Comparison of ENCODE assay signal across 8 cellular contexts in genomic region chr1:36385410-36386261, GRCh38. TPM values are rescaled to one million over a fixed set of nuclear protein-coding genes. Genes with fewer than 3 reads are reported as not detected.
DNase-seq lines count a peak whose midpoint lies in the region; ATAC-seq lines count a peak whose summit lies in the region.

A gene with protein sequence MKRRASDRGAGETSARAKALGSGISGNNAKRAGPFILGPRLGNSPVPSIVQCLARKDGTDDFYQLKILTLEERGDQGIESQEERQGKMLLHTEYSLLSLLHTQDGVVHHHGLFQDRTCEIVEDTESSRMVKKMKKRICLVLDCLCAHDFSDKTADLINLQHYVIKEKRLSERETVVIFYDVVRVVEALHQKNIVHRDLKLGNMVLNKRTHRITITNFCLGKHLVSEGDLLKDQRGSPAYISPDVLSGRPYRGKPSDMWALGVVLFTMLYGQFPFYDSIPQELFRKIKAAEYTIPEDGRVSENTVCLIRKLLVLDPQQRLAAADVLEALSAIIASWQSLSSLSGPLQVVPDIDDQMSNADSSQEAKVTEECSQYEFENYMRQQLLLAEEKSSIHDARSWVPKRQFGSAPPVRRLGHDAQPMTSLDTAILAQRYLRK (minus strand): TSS chr1:36385924. CDS start chr1:36361332, 24,592 bp downstream.

- H3K36me3 Mint-ChIP-seq in naive B cell, result no peaks in the 10 kb centered on the region
- peaks cover 21% of the 10 kb centered on the region for H3K36me3 Mint-ChIP-seq in stimulated activated memory B cell treated with anti-CD40 and anti-IgM and Interleukin-4, amounts not matched to agents 10 μg/mL and 1 μg/mL and 100 μg/mL, for 72 hours

- peaks cover 50% of the 10 kb centered on the region for H3K79me2 ChIP-seq in GM23248 (ENCODE audit: insufficient read depth)

- H3K27me3 ChIP-seq in GM23248 (replicated peaks; ENCODE audit: insufficient read depth), result no peaks in the 10 kb centered on the region

- H4K20me1 ChIP-seq in GM23248 (ENCODE audit: insufficient read depth), result no peaks in the 10 kb centered on the region

- H3K9ac ChIP-seq in GM23248, result peak within 1 kb of the TSS; percentile 99

- H3F3A ChIP-seq in GM23248 (ENCODE audit: insufficient read depth), result peaks cover 44% of the 10 kb centered on the region

- peak within 1 kb of the TSS; percentile 100 for H3K4me2 ChIP-seq in GM23248 (ENCODE audit: unreplicated experiment)

- peak within 1 kb of the TSS; percentile 95 to 100 (median 100) for H3K27ac Mint-ChIP-seq in naive B cell
- H3K27ac Mint-ChIP-seq in stimulated activated memory B cell treated with anti-CD40 and anti-IgM and Interleukin-4, amounts not matched to agents 10 μg/mL and 1 μg/mL and 100 μg/mL, for 72 hours, result peak within 1 kb of the TSS; percentile 92

- ATAC-seq in naive B cell (ENCODE audit: low read depth in 2 of 2), result peak; percentile 84 to 87
- peak; percentile 97 for ATAC-seq in stimulated activated memory B cell treated with anti-CD40 and anti-IgM and Interleukin-4, amounts not matched to agents 10 μg/mL and 1 μg/mL and 100 μg/mL, for 72 hours

- peaks cover 26% of the 10 kb centered on the region for H3K4me1 ChIP-seq in GM23248 (ENCODE audit: insufficient read depth)

- no peaks in the 10 kb centered on the region for H3K27me3 Mint-ChIP-seq in naive B cell
- no peaks in the 10 kb centered on the region for H3K27me3 Mint-ChIP-seq in stimulated activated memory B cell treated with anti-CD40 and anti-IgM and Interleukin-4, amounts not matched to agents 10 μg/mL and 1 μg/mL and 100 μg/mL, for 72 hours

- peaks cover 69 to 90% (median 79%) of the 10 kb centered on the region in 3 donors for H3K4me1 Mint-ChIP-seq in naive B cell
- peaks cover 78% of the 10 kb centered on the region for H3K4me1 Mint-ChIP-seq in stimulated activated memory B cell treated with anti-CD40 and anti-IgM and Interleukin-4, amounts not matched to agents 10 μg/mL and 1 μg/mL and 100 μg/mL, for 72 hours

- peak within 1 kb of the TSS; percentile 63 for H2AFZ ChIP-seq in GM23248

- H3K4me3 ChIP-seq in GM23248, result peak within 1 kb of the TSS; percentile 90

- in situ Hi-C loops in GM23248 (cut with MboI), result no loop called here

- no peaks in the 10 kb centered on the region for H3K9me3 Mint-ChIP-seq in naive B cell
- no peaks in the 10 kb centered on the region for H3K9me3 Mint-ChIP-seq in stimulated activated memory B cell treated with anti-CD40 and anti-IgM and Interleukin-4, amounts not matched to agents 10 μg/mL and 1 μg/mL and 100 μg/mL, for 72 hours

- H3K9me2 ChIP-seq in GM23248 (ENCODE audit: insufficient read depth), result no peaks in the 10 kb centered on the region

- H3K36me3 ChIP-seq in GM23248 (ENCODE audit: low read depth), result no peaks in the 10 kb centered on the region

- 1 to 3% methylated on average over 35 to 80 of the region's 82 CpGs for WGBS in GM23248 (ENCODE audit: low coverage in 1 of 2, low lambda C conversion rate in 2 of 2, missing lambda C conversion rate in 2 of 2), 2 experiments

- no peaks in the 10 kb centered on the region for H3K9me3 ChIP-seq in GM23248 (ENCODE audit: low read depth)

- DNase-seq in DMS79 (lab: John Stamatoyannopoulos, UW) (peak; percentile 99), GM23248 (peak; percentile 99), Kasumi-1 (lab: John Stamatoyannopoulos, UW) (peak; percentile 98 to 99), RPMI8226 (peak; percentile 100), fibroblast of gingiva (ENCODE audit: low read depth) (peak; percentile 99), naive B cell (peak; percentile 95)
- peak; percentile 96 to 98 for DNase-seq in activated T-helper 1 cell treated with anti-CD3 and anti-CD28 coated beads, Interleukin-2, amount 50 U/mL, for 16 hours (ENCODE audit: low read depth in 1 of 2, low spot score in 1 of 2)

- H3K4me3 Mint-ChIP-seq in naive B cell, result peak within 1 kb of the TSS; percentile 89 to 99 (median 95)
- peak within 1 kb of the TSS; percentile 78 for H3K4me3 Mint-ChIP-seq in stimulated activated memory B cell treated with anti-CD40 and anti-IgM and Interleukin-4, amounts not matched to agents 10 μg/mL and 1 μg/mL and 100 μg/mL, for 72 hours

- peak within 1 kb of the TSS; percentile 100 for H3K27ac ChIP-seq in GM23248

RNA-seq across cellular contexts. Expression of the gene that starts here (rescaled TPM):
- total RNA-seq in GM23248 (2014; rRNA removed; shearing (Covaris generic)), result 11.1 and 16.4 TPM in 2 replicates
- 15.3 and 16.2 TPM in 2 replicates for polyA plus RNA-seq in GM23248 (2016; fragmentation: Nextera tagmentation; extraction: Ambion mirVana)
- 100 to 1,000 TPM in 1 of 6 donors, 10 to 100 TPM in 5; 62.3 to 105 (median 73.3) TPM for polyA plus RNA-seq in naive B cell (ENCODE audit: low read depth in 6 of 6)

Comparison
In these comparisons a context has a peak if more than half of its experiments do, and no peak if none do; other contexts are left out.
1. Peak in every context shown above with its lines: DNase-seq, ATAC-seq, H3K4me3 ChIP-seq and H3K27ac ChIP-seq.